Comparison of ENCODE assay signal across 13 cellular contexts in genomic region chr15:66831801-66832390, GRCh38.
DNase-seq lines count a peak whose midpoint lies in the region; ATAC-seq, FAIRE-seq and TF ChIP-seq lines count a peak whose summit lies in the region.
"Had no signal": no experiment of that assay in that cellular context is flagged by ENCODE, and none has a peak within 500 bp of the region (broad histone marks: within the 10 kb centered on the region; RNA-seq: fewer than 3 reads in every experiment).

No MANE protein-coding gene starts in this region.

- H3K27me3 Mint-ChIP-seq in stimulated activated naive CD8-positive, alpha-beta T cell treated with anti-CD3 and anti-CD28 coated beads, Interleukin-15, Interleukin-2, amounts not matched to agents 100 ng/mL and 50 ng/mL, for 24 hours: no peaks in the 10 kb centered on the region
- no peaks in the 10 kb centered on the region for H3K27me3 Mint-ChIP-seq in stimulated activated naive CD8-positive, alpha-beta T cell treated with anti-CD3 and anti-CD28 coated beads, Interleukin-15, amount 100 ng/mL, for 72 hours
- peaks cover 2% of the 10 kb centered on the region for H3K27me3 Mint-ChIP-seq in dendritic cell treated with granulocyte-macrophage colony-stimulating factor and Interleukin-4, amounts not matched to agents 40 ng/mL and 50 ng/mL, for 4 days
- H3K27me3 Mint-ChIP-seq in naive B cell (no peaks in the 10 kb centered on the region), type B pancreatic cell (no peaks in the 10 kb centered on the region)

- no peak for DNase-seq in stimulated activated naive CD8-positive, alpha-beta T cell treated with anti-CD3 and anti-CD28 coated beads, Interleukin-15, amount 100 ng/mL, for 72 hours
- no peak for DNase-seq in naive B cell
- no peak for DNase-seq in urothelium cell line (ENCODE audit: low spot score)
- DNase-seq in NCI-H2107 treated with DMSO at 0.1 percent for 48 hours (lab: John Stamatoyannopoulos, UW; ENCODE audit: unreplicated experiment): no peak
- DNase-seq in type B pancreatic cell (ENCODE audit: extremely low spot score, unreplicated experiment): no peak
- DNase-seq in hippocampal formation (lab: John Stamatoyannopoulos, UW): no peak
- DNase-seq: NCI-H1092, PC-3, Right ventricle myocardium superior had no signal

- peak; percentile 97 for FAIRE-seq in urothelium cell line (lab: Jason Lieb, UNC)
- FAIRE-seq: A549, GM18507 had no signal

- H3K9me3 Mint-ChIP-seq in stimulated activated naive CD8-positive, alpha-beta T cell treated with anti-CD3 and anti-CD28 coated beads, Interleukin-15, Interleukin-2, amounts not matched to agents 100 ng/mL and 50 ng/mL, for 24 hours: no peaks in the 10 kb centered on the region
- no peaks in the 10 kb centered on the region for H3K9me3 Mint-ChIP-seq in stimulated activated naive CD8-positive, alpha-beta T cell treated with anti-CD3 and anti-CD28 coated beads, Interleukin-15, amount 100 ng/mL, for 72 hours
- H3K9me3 Mint-ChIP-seq in dendritic cell treated with granulocyte-macrophage colony-stimulating factor and Interleukin-4, amounts not matched to agents 40 ng/mL and 50 ng/mL, for 4 days: no peaks in the 10 kb centered on the region
- H3K9me3 Mint-ChIP-seq in naive B cell (peaks cover 0 to 9% (median 5%) of the 10 kb centered on the region in 7 donors), type B pancreatic cell (no peaks in the 10 kb centered on the region)

- H3K27ac Mint-ChIP-seq in stimulated activated naive CD8-positive, alpha-beta T cell treated with anti-CD3 and anti-CD28 coated beads, Interleukin-15, Interleukin-2, amounts not matched to agents 100 ng/mL and 50 ng/mL, for 24 hours: peak overlapping the region; percentile 45
- no peak overlapping the region for H3K27ac Mint-ChIP-seq in stimulated activated naive CD8-positive, alpha-beta T cell treated with anti-CD3 and anti-CD28 coated beads, Interleukin-15, amount 100 ng/mL, for 72 hours
- H3K27ac Mint-ChIP-seq in dendritic cell treated with granulocyte-macrophage colony-stimulating factor and Interleukin-4, amounts not matched to agents 40 ng/mL and 50 ng/mL, for 4 days: peak overlapping the region; percentile 8
- H3K27ac Mint-ChIP-seq in naive B cell: peak overlapping the region; percentile 3 to 97 (median 74)
- no peak overlapping the region for H3K27ac Mint-ChIP-seq in type B pancreatic cell

- TF ChIP-seq CTCF in type B pancreatic cell (conservative IDR thresholded peaks at IDR 0.05): no peak

- H3K4me1 Mint-ChIP-seq in stimulated activated naive CD8-positive, alpha-beta T cell treated with anti-CD3 and anti-CD28 coated beads, Interleukin-15, Interleukin-2, amounts not matched to agents 100 ng/mL and 50 ng/mL, for 24 hours (ENCODE audit: low read depth): peaks cover 14% of the 10 kb centered on the region
- no peaks in the 10 kb centered on the region for H3K4me1 Mint-ChIP-seq in stimulated activated naive CD8-positive, alpha-beta T cell treated with anti-CD3 and anti-CD28 coated beads, Interleukin-15, amount 100 ng/mL, for 72 hours
- peaks cover 51% of the 10 kb centered on the region for H3K4me1 Mint-ChIP-seq in dendritic cell treated with granulocyte-macrophage colony-stimulating factor and Interleukin-4, amounts not matched to agents 40 ng/mL and 50 ng/mL, for 4 days (ENCODE audit: low read depth)
- peaks cover 34 to 54% (median 44%) of the 10 kb centered on the region in 3 donors for H3K4me1 Mint-ChIP-seq in naive B cell
- H3K4me1 Mint-ChIP-seq in type B pancreatic cell (ENCODE audit: unreplicated experiment): peaks cover 15% of the 10 kb centered on the region

- no peak for ATAC-seq in stimulated activated naive CD8-positive, alpha-beta T cell treated with anti-CD3 and anti-CD28 coated beads, Interleukin-15, amount 100 ng/mL, for 72 hours
- ATAC-seq in naive B cell (ENCODE audit: low read depth in 2 of 2): no peak
- ATAC-seq: A549, PC-3 had no signal

- H3K4me3 Mint-ChIP-seq in stimulated activated naive CD8-positive, alpha-beta T cell treated with anti-CD3 and anti-CD28 coated beads, Interleukin-15, Interleukin-2, amounts not matched to agents 100 ng/mL and 50 ng/mL, for 24 hours: no peak overlapping the region
- no peak overlapping the region for H3K4me3 Mint-ChIP-seq in stimulated activated naive CD8-positive, alpha-beta T cell treated with anti-CD3 and anti-CD28 coated beads, Interleukin-15, amount 100 ng/mL, for 72 hours
- H3K4me3 Mint-ChIP-seq in dendritic cell treated with granulocyte-macrophage colony-stimulating factor and Interleukin-4, amounts not matched to agents 40 ng/mL and 50 ng/mL, for 4 days: no peak overlapping the region
- peak overlapping the region in 5 of 8 donors; percentile 1 to 82 (median 37) for H3K4me3 Mint-ChIP-seq in naive B cell
- H3K4me3 Mint-ChIP-seq in type B pancreatic cell: no peak overlapping the region

- intact Hi-C loops in dendritic cell treated with granulocyte-macrophage colony-stimulating factor and Interleukin-4, amounts not matched to agents 40 ng/mL and 50 ng/mL, for 4 days (cut with micrococcal nuclease): no loop called here

- H3K36me3 Mint-ChIP-seq in stimulated activated naive CD8-positive, alpha-beta T cell treated with anti-CD3 and anti-CD28 coated beads, Interleukin-15, Interleukin-2, amounts not matched to agents 100 ng/mL and 50 ng/mL, for 24 hours (ENCODE audit: low read depth): no peaks in the 10 kb centered on the region
- no peaks in the 10 kb centered on the region for H3K36me3 Mint-ChIP-seq in dendritic cell treated with granulocyte-macrophage colony-stimulating factor and Interleukin-4, amounts not matched to agents 40 ng/mL and 50 ng/mL, for 4 days (ENCODE audit: low read depth)
- H3K36me3 Mint-ChIP-seq in naive B cell (no peaks in the 10 kb centered on the region), type B pancreatic cell (no peaks in the 10 kb centered on the region)

Comparison
In these comparisons a context has a peak if more than half of its experiments do, and no peak if none do; other contexts are left out.
1. H3K27ac Mint-ChIP-seq: peak in stimulated activated naive CD8-positive, alpha-beta T cell treated with anti-CD3 and anti-CD28 coated beads, Interleukin-15, Interleukin-2, amounts not matched to agents 100 ng/mL and 50 ng/mL, for 24 hours (single experiment), dendritic cell treated with granulocyte-macrophage colony-stimulating factor and Interleukin-4, amounts not matched to agents 40 ng/mL and 50 ng/mL, for 4 days (single experiment) and naive B cell (6 of 6); none in stimulated activated naive CD8-positive, alpha-beta T cell treated with anti-CD3 and anti-CD28 coated beads, Interleukin-15, amount 100 ng/mL, for 72 hours (0 of 2) and type B pancreatic cell (single experiment).
2. H3K4me3 Mint-ChIP-seq: peak in naive B cell (5 of 8); none in stimulated activated naive CD8-positive, alpha-beta T cell treated with anti-CD3 and anti-CD28 coated beads, Interleukin-15, Interleukin-2, amounts not matched to agents 100 ng/mL and 50 ng/mL, for 24 hours (single experiment), stimulated activated naive CD8-positive, alpha-beta T cell treated with anti-CD3 and anti-CD28 coated beads, Interleukin-15, amount 100 ng/mL, for 72 hours (0 of 2), dendritic cell treated with granulocyte-macrophage colony-stimulating factor and Interleukin-4, amounts not matched to agents 40 ng/mL and 50 ng/mL, for 4 days (single experiment) and type B pancreatic cell (single experiment).